ENCODE assay signal across 1 cellular context in the genomic region with DNA sequence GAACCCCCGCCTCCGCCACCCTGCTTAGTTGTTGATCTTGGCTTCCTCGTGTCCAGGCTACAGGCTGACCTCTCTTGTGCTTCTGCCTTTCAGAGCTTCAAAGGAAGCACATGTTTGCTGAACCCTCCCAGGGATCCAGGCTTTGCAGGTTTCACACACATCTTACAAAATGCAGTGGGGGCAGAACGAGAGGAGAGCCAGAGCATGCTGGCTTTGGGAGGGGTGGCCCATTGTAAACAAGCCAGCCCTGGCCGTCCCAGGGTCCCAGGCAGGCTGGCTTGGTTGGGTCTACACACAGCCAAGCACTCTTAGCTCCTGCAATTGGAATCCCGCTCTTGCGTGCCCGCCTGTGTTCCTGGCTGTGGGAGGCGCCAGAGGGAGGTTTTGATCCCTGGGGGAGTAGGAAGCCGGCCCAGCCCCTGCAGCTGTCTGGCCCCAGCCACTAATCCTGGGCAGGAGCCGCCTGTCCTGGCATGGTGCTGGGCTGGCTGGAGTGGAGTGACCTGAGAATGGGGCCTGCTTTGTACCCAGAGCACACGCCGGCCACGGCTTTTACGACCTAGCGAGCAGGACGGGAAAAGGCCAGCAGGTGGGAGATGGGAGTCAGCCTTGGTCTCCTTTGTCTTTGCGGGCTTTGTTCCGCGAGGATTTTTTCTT.
TF ChIP-seq lines count a peak whose summit lies in the region.

No MANE protein-coding gene starts in this region.

TF ChIP-seq in WTC11, 78 proteins besides CTCF, POLR2A, EP300 and RAD21 (continued from another document):
- TF ChIP-seq, protein P1, sequence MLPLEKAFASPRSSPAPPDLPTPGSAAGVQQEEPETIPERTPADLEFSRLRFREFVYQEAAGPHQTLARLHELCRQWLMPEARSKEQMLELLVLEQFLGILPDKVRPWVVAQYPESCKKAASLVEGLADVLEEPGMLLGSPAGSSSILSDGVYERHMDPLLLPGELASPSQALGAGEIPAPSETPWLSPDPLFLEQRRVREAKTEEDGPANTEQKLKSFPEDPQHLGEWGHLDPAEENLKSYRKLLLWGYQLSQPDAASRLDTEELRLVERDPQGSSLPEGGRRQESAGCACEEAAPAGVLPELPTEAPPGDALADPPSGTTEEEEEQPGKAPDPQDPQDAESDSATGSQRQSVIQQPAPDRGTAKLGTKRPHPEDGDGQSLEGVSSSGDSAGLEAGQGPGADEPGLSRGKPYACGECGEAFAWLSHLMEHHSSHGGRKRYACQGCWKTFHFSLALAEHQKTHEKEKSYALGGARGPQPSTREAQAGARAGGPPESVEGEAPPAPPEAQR (CRISPR knock-in tag; IDR thresholded peaks at IDR 0.05) = 0 out of 2 replicates have a peak, but pooled peaks have one; percentile 35
- no peak for TF ChIP-seq RORB (CRISPR knock-in tag; IDR thresholded peaks at IDR 0.05)
